Comparison of ENCODE assay signal across 8 cellular contexts in the genomic region with DNA sequence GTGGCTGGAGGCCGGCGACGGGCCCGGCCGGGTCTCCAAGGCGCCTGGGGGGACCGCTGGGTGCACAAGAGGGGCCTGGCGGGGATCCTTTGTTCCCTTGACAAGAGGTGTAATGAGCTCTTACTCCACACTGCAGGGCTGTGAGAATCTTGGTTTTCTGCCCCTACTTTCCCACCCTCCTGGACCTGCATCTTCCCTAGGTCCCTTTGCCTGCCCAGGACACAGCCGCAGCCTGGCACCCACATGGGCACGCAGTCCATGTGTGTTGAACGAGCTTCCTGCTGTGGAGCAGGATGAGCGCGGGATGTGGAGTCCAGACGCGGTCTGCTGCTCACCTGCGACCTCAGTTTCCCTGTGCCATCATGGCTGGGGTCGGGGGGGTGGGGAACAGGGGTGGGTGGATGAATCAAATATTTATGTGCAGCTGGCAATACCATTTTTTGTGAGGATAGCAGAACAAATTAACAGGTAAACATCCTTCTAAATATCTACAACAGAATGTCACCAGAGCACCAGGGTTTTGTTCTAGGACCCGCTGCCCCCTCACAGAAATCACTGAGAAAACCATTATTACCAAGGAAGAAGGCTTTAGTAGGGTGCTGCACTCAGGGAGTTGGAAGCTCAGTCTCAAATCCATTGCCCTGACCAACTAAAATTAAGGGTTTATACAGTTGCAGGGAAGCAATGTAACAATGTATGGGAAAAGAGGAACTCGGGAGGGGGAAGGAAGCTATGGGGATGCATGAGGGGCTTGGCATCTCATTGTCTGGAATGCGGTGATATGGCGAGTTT. TPM values are rescaled to one million over a fixed set of nuclear protein-coding genes. Genes with fewer than 3 reads are reported as not detected.
DNase-seq lines count a peak whose midpoint lies in the region; ATAC-seq, FAIRE-seq and TF ChIP-seq lines count a peak whose summit lies in the region.

No MANE protein-coding gene starts in this region.

- POLR2A ChIA-PET in GM12878 (lab: Charles Lee): interaction anchor here (0.6 to 1.7 kb wide), 3 partner anchors 47 to 707 kb away, joined by 3 read pairs; partner anchors contain the start of gene ATE1

- CTCF ChIA-PET in GM12878 (lab: Yijun Ruan, JAX): interaction anchor here (0.8 kb wide), 1 partner anchor 67 kb away, joined by 3 read pairs; no protein-coding TSS in a partner anchor

- ATAC-seq in GM12878 (no peak), right lobe of liver (peak; percentile 21 to 53 (median 42)), upper lobe of right lung (peak; percentile 19), HG02938 (IDR thresholded peaks at IDR 0.05; ENCODE audit: unreplicated experiment) (no peak)

- peaks cover under 1 to 6% of the 10 kb centered on the region in 2 experiments; a peak in 2 of 4 replicates for H3K36me3 ChIP-seq in GM12878 (ENCODE audit: control insufficient read depth in 2 of 2, insufficient read depth in 2 of 2, low read length in 1 of 2)
- H3K36me3 ChIP-seq in right lobe of liver: peaks cover 0 to 3% (median 0%) of the 10 kb centered on the region in 4 donors
- H3K36me3 ChIP-seq in upper lobe of right lung: peaks cover 4% of the 10 kb centered on the region

- no peaks in the 10 kb centered on the region for H3K4me1 ChIP-seq in GM12878 (ENCODE audit: control insufficient read depth, insufficient read depth, low read length)
- peaks cover 0 to 37% (median 15%) of the 10 kb centered on the region in 4 donors for H3K4me1 ChIP-seq in right lobe of liver
- peaks cover 22% of the 10 kb centered on the region for H3K4me1 ChIP-seq in upper lobe of right lung

- RAD21 ChIA-PET in GM12878 (lab: Charles Lee; ENCODE audit: unreplicated experiment): no interaction called here

- H3K4me2 ChIP-seq in GM12878 (ENCODE audit: control insufficient read depth, insufficient read depth): peak overlapping the region; percentile 80

- no peaks in the 10 kb centered on the region for H4K20me1 ChIP-seq in GM12878 (ENCODE audit: control insufficient read depth, insufficient read depth)

- in situ Hi-C loops in GM12878 (cut with MboI): no loop called here

- intact Hi-C loops in GM12878 (cut with micrococcal nuclease; ENCODE audit: unreplicated experiment): loop anchor here (2.0 kb wide), 1 partner anchor 47 kb away; the partner anchor contains the start of gene ATE1
- intact Hi-C loops in right lobe of liver (cut with DNase I): no loop called here
- intact Hi-C loops in upper lobe of right lung (cut with DNase I): no loop called here

- BruUV-seq in GM12878 (replicated peaks; lab: Mats Ljungman, UMichigan): no TSS peak

- TF ChIP-seq CTCF in GM12873 (IDR thresholded peaks at IDR 0.05; ENCODE audit: insufficient read depth, low read depth, low read length, missing control alignments): peak; percentile 59
- no peak for TF ChIP-seq CTCF in HL-60 (IDR thresholded peaks at IDR 0.05; ENCODE audit: insufficient read depth, low read length)
- TF ChIP-seq CTCF in GM12878 (IDR thresholded peaks at IDR 0.05 in 2 of 3, conservative IDR thresholded peaks at IDR 0.05 in 1 of 3; ENCODE audit: control insufficient read depth in 2 of 3, extremely low read depth in 1 of 3, insufficient read depth in 1 of 3, low read depth in 3 of 3, low read length in 3 of 3): 0 out of 6 replicates have a peak, but pooled peaks of 1 of the 3 experiments have one; percentile 67
- peak in 3 of 4 donors; percentile 71 to 83 (median 78) for TF ChIP-seq CTCF in right lobe of liver (IDR thresholded peaks at IDR 0.05)
- peak; percentile 72 for TF ChIP-seq CTCF in upper lobe of right lung (IDR thresholded peaks at IDR 0.05)

- no peak for FAIRE-seq in GM12878 (lab: Jason Lieb, UNC)

- H3K9me3 ChIP-seq in GM12878 (replicated peaks; ENCODE audit: control insufficient read depth, insufficient read depth, low read length): peaks cover 5% of the 10 kb centered on the region; the same call in 2 of the 3 replicates
- H3K9me3 ChIP-seq in right lobe of liver: no peaks in the 10 kb centered on the region
- no peaks in the 10 kb centered on the region for H3K9me3 ChIP-seq in upper lobe of right lung

- peak overlapping the region; percentile 84 for H2AFZ ChIP-seq in GM12878 (ENCODE audit: control insufficient read depth, low read depth, low read length)

- TF ChIP-seq RAD21 in GM12878 (IDR thresholded peaks at IDR 0.05; ENCODE audit: insufficient read depth, low read depth, low read length): no peak

- SMC1A ChIA-PET in GM12878 (lab: Charles Lee; ENCODE audit: uncharacterized antibody, unreplicated experiment): interaction anchor here (0.5 kb wide), 1 partner anchor 149 kb away, joined by 3 read pairs; no protein-coding TSS in a partner anchor

- H3K79me2 ChIP-seq in GM12878 (ENCODE audit: control insufficient read depth, insufficient read depth, low read length): peaks cover 21% of the 10 kb centered on the region

- H3K27me3 ChIP-seq in HL-60 (ENCODE audit: insufficient read depth, poor library complexity, severe bottlenecking) (no peaks in the 10 kb centered on the region), GM12878 (replicated peaks in 1 of 2; ENCODE audit: control insufficient read depth in 2 of 2, insufficient read depth in 2 of 2, low read length in 1 of 2) (no peaks in the 10 kb centered on the region), right lobe of liver (no peaks in the 10 kb centered on the region), upper lobe of right lung (no peaks in the 10 kb centered on the region)

- DNase-seq in HL-60 (ENCODE audit: low read depth in 1 of 2, low spot score in 1 of 2) (no peak), GM12878 (ENCODE audit: low read depth, low spot score) (no peak), right lobe of liver (no peak), upper lobe of right lung (no peak), erythroblast (lab: John Stamatoyannopoulos, UW) (no peak)
- DNase-seq in stimulated activated CD4-positive, alpha-beta T cell treated with anti-CD3 and anti-CD28 coated beads, Interleukin-4, amount 100 ng/mL, for 4 hours: no peak

- H3K4me3 ChIP-seq in HL-60 (replicated peaks; ENCODE audit: insufficient read depth, low read length) (peak overlapping the region; percentile 83), GM12878 (peak overlapping the region; percentile 95; the same call in 1 of the 2 replicates), right lobe of liver (peak overlapping the region; percentile 84 to 97 (median 94)), upper lobe of right lung (peak overlapping the region; percentile 90)

- 23% methylated on average over 21 of the region's 21 CpGs for WGBS in GM12878 (ENCODE audit: insufficient coverage, insufficient replicate concordance, low lambda C conversion rate, missing lambda C conversion rate)
- WGBS in right lobe of liver (ENCODE audit: insufficient coverage, low coverage, low lambda C conversion rate, missing lambda C conversion rate): 35% methylated on average over 12 of the region's 21 CpGs

- TF ChIP-seq POLR2A in GM12878 (IDR thresholded peaks at IDR 0.05; ENCODE audit: low read depth, low read length) (no peak), right lobe of liver (IDR thresholded peaks at IDR 0.05) (no peak), erythroblast (IDR thresholded peaks at IDR 0.05; ENCODE audit: low read length) (no peak)

- no peak for TF ChIP-seq EP300 in GM12878 (IDR thresholded peaks at IDR 0.05; ENCODE audit: borderline replicate concordance in 1 of 2, control insufficient read depth in 1 of 2, low read depth in 2 of 2, low read length in 2 of 2)

- H3K27ac ChIP-seq in HL-60 (replicated peaks): peak overlapping the region; percentile 78
- H3K27ac ChIP-seq in GM12878 (ENCODE audit: control insufficient read depth, insufficient read depth): peak overlapping the region; percentile 89
- H3K27ac ChIP-seq in right lobe of liver: peak overlapping the region; percentile 94 to 100 (median 95)
- peak overlapping the region; percentile 96 for H3K27ac ChIP-seq in upper lobe of right lung

- peak overlapping the region; percentile 92; the same call in 1 of the 2 replicates for H3K9ac ChIP-seq in GM12878 (ENCODE audit: control insufficient read depth, insufficient read depth, low read length)

RNA-seq across cellular contexts. Expression of gene NSMCE4A, which starts 0.5 kb away (rescaled TPM):
- total RNA-seq in GM12878 (2013; cell fraction: nucleolus; rRNA removed): 112 and 120 TPM in 2 replicates
- total RNA-seq in GM12878 (2014; rRNA removed) (78.0 and 78.4 TPM in 2 replicates), GM12878 (2014; rRNA removed; fragmentation: Illumina TruSeq; extraction: Trizol) (64.5 and 65.9 TPM in 2 replicates), GM12878 (2021) (55.0 and 58.8 TPM in 2 replicates), right lobe of liver (10 to 100 TPM; 17.0 to 46.5 (median 30.6) TPM), upper lobe of right lung (38.4 TPM)
- 24.2 TPM for polyA plus RNA-seq in GM12878 (2011; ENCODE audit: low read depth)
- polyA plus RNA-seq in GM12878 (2011; rRNA removed) (85.3 and 139 TPM in 2 replicates), GM12878 (2014; fragmentation: Illumina TruSeq; extraction: Trizol) (73.7 and 92.2 TPM in 2 replicates), GM12878 (2014; fragmentation: Nextera tagmentation; extraction: Ambion mirVana) (10 to 100 TPM; 14.2 to 33.3 TPM), GM12878 (2014; rRNA removed) (87.8 and 94.3 TPM in 2 replicates), GM12878 (2016; fragmentation: Nextera tagmentation; extraction: Ambion mirVana) (100 to 1,000 TPM in 1 of 2 experiments, 10 to 100 TPM in 1; 83.1 to 105 TPM)
- 34.5 and 55.3 TPM in 2 replicates for polyA plus RNA-seq in GM12878 (2011; cell fraction: cytosol; rRNA removed)
- 143 and 194 TPM in 2 replicates for polyA plus RNA-seq in GM12878 (2011; cell fraction: nucleus; rRNA removed)
- 39.6 and 40.2 TPM in 2 replicates for polyA plus RNA-seq in GM12878 (2012)
- 16.2 and 19.2 TPM in 2 replicates for polyA minus RNA-seq in GM12878 (2011; rRNA and poly(A)+ RNA removed)
- 13.1 and 15.4 TPM in 2 replicates for polyA minus RNA-seq in GM12878 (2011; cell fraction: cytosol; rRNA and poly(A)+ RNA removed)
- 21.3 and 32.4 TPM in 2 replicates for polyA minus RNA-seq in GM12878 (2011; cell fraction: nucleus; rRNA and poly(A)+ RNA removed)

RNA-seq across cellular contexts. Expression of gene TACC2, which starts 13.5 kb away (rescaled TPM):
- 1.2 and 1.8 TPM in 2 replicates for total RNA-seq in GM12878 (2013; cell fraction: nucleolus; rRNA removed)
- not detected in 2 replicates for total RNA-seq in GM12878 (2014; rRNA removed)
- not detected in 2 replicates for total RNA-seq in GM12878 (2014; rRNA removed; fragmentation: Illumina TruSeq; extraction: Trizol)
- 0.21 and 0.64 TPM in 2 replicates for total RNA-seq in GM12878 (2021)
- polyA plus RNA-seq in GM12878 (2011; ENCODE audit: low read depth): not detected
- polyA plus RNA-seq in GM12878 (2011; rRNA removed): 0.11 and 0.14 TPM in 2 replicates
- polyA plus RNA-seq in GM12878 (2011; cell fraction: cytosol; rRNA removed): 0.10 and 0.40 TPM in 2 replicates
- 0.16 and 0.38 TPM in 2 replicates for polyA plus RNA-seq in GM12878 (2011; cell fraction: nucleus; rRNA removed)
- 0.20 TPM in 1 of 2 replicates, not detected in the other for polyA plus RNA-seq in GM12878 (2012)
- 0.07 TPM in 1 of 2 replicates, not detected in the other for polyA plus RNA-seq in GM12878 (2014; fragmentation: Illumina TruSeq; extraction: Trizol)
- not detected for polyA plus RNA-seq in GM12878 (2014; fragmentation: Nextera tagmentation; extraction: Ambion mirVana)
- polyA plus RNA-seq in GM12878 (2014; rRNA removed): 0.03 and 0.13 TPM in 2 replicates
- polyA plus RNA-seq in GM12878 (2016; fragmentation: Nextera tagmentation; extraction: Ambion mirVana): under 1 TPM in 1 of 2 experiments, not detected in 1; 0.20 TPM
- polyA minus RNA-seq in GM12878 (2011; rRNA and poly(A)+ RNA removed): 0.15 TPM in 1 of 2 replicates, not detected in the other
- polyA minus RNA-seq in GM12878 (2011; cell fraction: cytosol; rRNA and poly(A)+ RNA removed): not detected in 2 replicates
- not detected in 2 replicates for polyA minus RNA-seq in GM12878 (2011; cell fraction: nucleus; rRNA and poly(A)+ RNA removed)
- total RNA-seq in right lobe of liver: 10 to 100 TPM; 16.2 to 21.1 (median 18.8) TPM
- total RNA-seq in upper lobe of right lung: 236 TPM

RNA-seq across cellular contexts. Expression of gene ATE1, which starts 47.7 kb away (rescaled TPM):
- total RNA-seq in GM12878 (2013; cell fraction: nucleolus; rRNA removed): 61.3 and 62.2 TPM in 2 replicates
- total RNA-seq in GM12878 (2014; rRNA removed): 13.9 and 15.9 TPM in 2 replicates
- 16.4 and 17.8 TPM in 2 replicates for total RNA-seq in GM12878 (2014; rRNA removed; fragmentation: Illumina TruSeq; extraction: Trizol)
- total RNA-seq in GM12878 (2021): 16.5 and 22.7 TPM in 2 replicates
- polyA plus RNA-seq in GM12878 (2011; ENCODE audit: low read depth): 5.1 TPM
- polyA plus RNA-seq in GM12878 (2011; rRNA removed): 19.6 and 23.4 TPM in 2 replicates
- polyA plus RNA-seq in GM12878 (2011; cell fraction: cytosol; rRNA removed): 9.2 and 12.2 TPM in 2 replicates
- 12.4 and 13.6 TPM in 2 replicates for polyA plus RNA-seq in GM12878 (2011; cell fraction: nucleus; rRNA removed)
- polyA plus RNA-seq in GM12878 (2012): 6.0 and 7.2 TPM in 2 replicates
- 13.9 and 15.6 TPM in 2 replicates for polyA plus RNA-seq in GM12878 (2014; fragmentation: Illumina TruSeq; extraction: Trizol)
- 1 to 10 TPM; 4.3 to 5.3 TPM for polyA plus RNA-seq in GM12878 (2014; fragmentation: Nextera tagmentation; extraction: Ambion mirVana)
- polyA plus RNA-seq in GM12878 (2014; rRNA removed): 8.9 and 9.0 TPM in 2 replicates
- 10 to 100 TPM; 18.0 to 20.9 TPM for polyA plus RNA-seq in GM12878 (2016; fragmentation: Nextera tagmentation; extraction: Ambion mirVana)
- polyA minus RNA-seq in GM12878 (2011; rRNA and poly(A)+ RNA removed): 31.6 and 32.9 TPM in 2 replicates
- polyA minus RNA-seq in GM12878 (2011; cell fraction: cytosol; rRNA and poly(A)+ RNA removed): 11.9 and 15.3 TPM in 2 replicates
- 15.4 and 17.1 TPM in 2 replicates for polyA minus RNA-seq in GM12878 (2011; cell fraction: nucleus; rRNA and poly(A)+ RNA removed)
- total RNA-seq in right lobe of liver: 10 to 100 TPM; 17.7 to 21.6 (median 19.9) TPM
- total RNA-seq in upper lobe of right lung: 26.6 TPM

Comparison
In these comparisons a context has a peak if more than half of its experiments do, and no peak if none do; other contexts are left out.
1. ATAC-seq: peak in right lobe of liver (4 of 4) and upper lobe of right lung (single experiment); none in GM12878 (single experiment) and HG02938 (single experiment).
2. RNA of gene TACC2, which starts 13.5 kb away (total RNA-seq): 236 TPM in upper lobe of right lung (single experiment); 16.2 to 21.1 TPM in right lobe of liver and 0.21 to 1.8 TPM in GM12878; every median in the first group is over 10 times any median in the second.
3. Peak in every context shown above with its lines, with median percentiles within 50 percentile points of each other: H3K27ac ChIP-seq and H3K4me3 ChIP-seq.